Comparison of ENCODE assay signal across 9 cellular contexts in the genomic region with DNA sequence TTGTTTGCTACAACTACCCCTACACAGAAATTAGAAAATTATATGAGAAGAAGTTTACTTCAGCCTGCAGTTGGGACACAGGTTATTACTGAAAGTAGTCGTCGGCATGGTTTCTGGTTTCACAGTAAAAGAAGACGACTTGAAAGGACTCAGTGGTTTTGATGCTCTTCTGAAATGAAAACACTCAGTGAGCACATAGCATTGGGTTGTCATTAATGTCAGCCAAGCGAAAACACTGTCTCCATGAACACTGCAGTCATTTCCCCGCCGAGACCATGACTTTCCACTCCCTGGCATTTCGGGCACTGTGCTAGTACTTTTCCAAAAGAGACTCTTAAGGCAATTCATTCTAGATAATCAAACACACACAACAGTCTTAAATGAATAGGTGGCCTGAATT.
A peak's percentile ranks its signal among the peaks of the same experiment; 100 is the strongest.
DNase-seq lines count a peak whose midpoint lies in the region; ATAC-seq lines count a peak whose summit lies in the region.
"Had no signal": no experiment of that assay in that cellular context is flagged by ENCODE, and none has a peak within 500 bp of the region (broad histone marks: within the 10 kb centered on the region; RNA-seq: fewer than 3 reads in every experiment).

No MANE protein-coding gene starts in this region.

- peak overlapping the region; percentile 64 for H3K4me3 Mint-ChIP-seq in activated naive CD4-positive, alpha-beta T cell treated with anti-CD3 and anti-CD28 coated beads, Interleukin-2, amount 50 U/mL, for 24 hours

- peak; percentile 65 for ATAC-seq in GM21367 (IDR thresholded peaks at IDR 0.05; ENCODE audit: unreplicated experiment)
- peak; percentile 87 for ATAC-seq in HG03432 (IDR thresholded peaks at IDR 0.05; ENCODE audit: unreplicated experiment)
- ATAC-seq in HG03045 (IDR thresholded peaks at IDR 0.05; ENCODE audit: unreplicated experiment), result no peak

- H3K4me1 Mint-ChIP-seq in activated naive CD4-positive, alpha-beta T cell treated with anti-CD3 and anti-CD28 coated beads, Interleukin-2, amount 50 U/mL, for 24 hours, result peaks cover 94% of the 10 kb centered on the region

- peaks cover 9% of the 10 kb centered on the region for H3K36me3 Mint-ChIP-seq in activated naive CD4-positive, alpha-beta T cell treated with anti-CD3 and anti-CD28 coated beads, Interleukin-2, amount 50 U/mL, for 24 hours

- peak; percentile 49 to 68 for DNase-seq in stimulated activated CD8-positive, alpha-beta memory T cell treated with anti-CD3 and anti-CD28 coated beads, Interleukin-7, amount 100 ng/mL, for 48 hours (ENCODE audit: extremely low read depth in 1 of 2, low read depth in 1 of 2)
- DNase-seq in activated gamma-delta T cell (lab: John Stamatoyannopoulos, UW), result no peak
- DNase-seq in D341Med (ENCODE audit: low spot score), result no peak
- no peak for DNase-seq in ureter (ENCODE audit: low spot score)
- DNase-seq: NCI-H1694 treated with DMSO at 0.1 percent for 48 hours had no signal

- no peaks in the 10 kb centered on the region for H3K27me3 Mint-ChIP-seq in activated naive CD4-positive, alpha-beta T cell treated with anti-CD3 and anti-CD28 coated beads, Interleukin-2, amount 50 U/mL, for 24 hours

- peak overlapping the region; percentile 85 for H3K27ac Mint-ChIP-seq in activated naive CD4-positive, alpha-beta T cell treated with anti-CD3 and anti-CD28 coated beads, Interleukin-2, amount 50 U/mL, for 24 hours

- H3K9me3 Mint-ChIP-seq in activated naive CD4-positive, alpha-beta T cell treated with anti-CD3 and anti-CD28 coated beads, Interleukin-2, amount 50 U/mL, for 24 hours, result no peaks in the 10 kb centered on the region

Comparison
In these comparisons a context has a peak if more than half of its experiments do, and no peak if none do; other contexts are left out.
1. DNase-seq: peak in stimulated activated CD8-positive, alpha-beta memory T cell treated with anti-CD3 and anti-CD28 coated beads, Interleukin-7, amount 100 ng/mL, for 48 hours (2 of 2); none in activated gamma-delta T cell (single experiment), D341Med (single experiment) and ureter (single experiment).